ENCODE assay signal across 9 cellular contexts in the genomic region with DNA sequence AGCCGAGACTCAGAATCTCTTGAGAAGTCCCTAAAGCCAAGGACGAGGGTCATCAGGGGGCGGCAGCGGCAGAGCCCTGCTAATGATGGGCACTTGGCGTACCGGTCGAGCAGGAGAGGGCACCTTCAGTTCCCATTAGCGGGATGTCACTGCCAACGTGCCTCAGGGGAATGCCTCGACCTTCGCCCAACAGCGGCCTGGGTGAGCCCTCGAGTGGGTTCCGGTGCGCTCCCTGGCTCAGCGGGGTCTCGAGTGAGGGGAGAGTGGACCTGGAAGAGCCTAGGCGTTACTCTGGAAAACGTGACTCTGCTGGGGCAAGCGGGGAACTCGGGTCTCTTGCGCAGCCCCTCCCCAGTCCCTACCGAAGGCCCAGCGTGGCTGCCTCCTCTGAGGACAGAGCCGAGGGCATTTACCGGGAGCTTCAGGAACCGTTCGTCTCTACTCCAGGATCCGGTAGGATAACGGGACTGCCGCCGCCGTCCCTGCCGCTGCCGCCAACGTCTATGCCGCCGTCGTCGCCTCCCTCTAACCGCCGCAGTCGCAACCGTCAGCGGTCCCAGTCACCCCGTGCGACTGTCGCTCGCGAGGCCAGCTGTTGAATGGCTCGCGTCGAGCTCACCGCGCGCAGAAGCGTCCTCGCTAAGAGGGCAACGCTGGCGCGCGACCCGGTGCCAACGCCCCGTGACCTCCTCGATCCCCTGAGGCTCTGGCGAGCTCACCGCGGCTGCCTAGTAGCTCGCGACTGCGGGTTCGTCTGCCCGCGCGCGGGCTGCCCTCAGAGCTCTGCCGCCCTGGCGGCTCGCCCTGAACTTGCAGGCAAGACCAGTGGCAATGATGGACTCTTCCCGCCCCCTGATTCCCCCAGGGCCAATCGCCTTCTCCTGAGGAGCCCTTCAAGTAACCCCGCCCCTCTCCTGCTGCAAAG. TPM values are rescaled to one million over a fixed set of nuclear protein-coding genes. Genes with fewer than 3 reads are reported as not detected.
DNase-seq lines count a peak whose midpoint lies in the region; ATAC-seq and TF ChIP-seq lines count a peak whose summit lies in the region.
"Had no signal": no experiment of that assay in that cellular context is flagged by ENCODE, and none has a peak within 500 bp of the region (broad histone marks: within the 10 kb centered on the region; RNA-seq: fewer than 3 reads in every experiment).

No MANE protein-coding gene starts in this region.

- H3K4me1 ChIP-seq in HUES6 (ENCODE audit: control insufficient read depth, insufficient read depth, low read length) (no peaks in the 10 kb centered on the region), sigmoid colon (no peaks in the 10 kb centered on the region)

- H3K4me3 ChIP-seq in HUES6 (ENCODE audit: low read depth, low read length) = peak overlapping the region; percentile 56
- H3K4me3 ChIP-seq in sigmoid colon = peak overlapping the region in 3 of 4 donors; percentile 12 to 27 (median 20)

- H3K27ac ChIP-seq in HUES6 (ENCODE audit: low read depth, low read length) (no peak overlapping the region), sigmoid colon (no peak overlapping the region)
- H3K27ac ChIP-seq: neutrophil had no signal

- no peak for TF ChIP-seq CTCF in sigmoid colon (IDR thresholded peaks at IDR 0.05)

- H3K27me3 ChIP-seq in HUES6 (ENCODE audit: control insufficient read depth, insufficient read depth, low read length) = peaks cover 29% of the 10 kb centered on the region
- H3K27me3 ChIP-seq in sigmoid colon = peaks cover 0 to 33% (median 0%) of the 10 kb centered on the region in 3 donors

- intact Hi-C loops in sigmoid colon (cut with DNase I) = no loop called here

- H3K9me3 ChIP-seq in HUES6 (ENCODE audit: control insufficient read depth, insufficient read depth, low read depth, low read length) (no peaks in the 10 kb centered on the region), sigmoid colon (no peaks in the 10 kb centered on the region)
- H3K9me3 ChIP-seq: neutrophil had no signal

- peak; percentile 31 for DNase-seq in activated T-helper 9 cell treated with anti-CD3 and anti-CD28 coated beads, Interleukin-2, amount 50 U/mL, for 16 hours (ENCODE audit: low read depth)
- DNase-seq in foreskin melanocyte (peak; percentile 40), sigmoid colon (peak; percentile 70), DMS 273 (lab: John Stamatoyannopoulos, UW; ENCODE audit: unreplicated experiment) (no peak), RKO (ENCODE audit: low spot score) (no peak), OCI-M2 (lab: John Stamatoyannopoulos, UW; ENCODE audit: unreplicated experiment) (no peak)

- no peak for TF ChIP-seq POLR2A in sigmoid colon (IDR thresholded peaks at IDR 0.05)

- H3K36me3 ChIP-seq in HUES6 (ENCODE audit: control insufficient read depth, insufficient read depth, low read length) (no peaks in the 10 kb centered on the region), sigmoid colon (no peaks in the 10 kb centered on the region)
- H3K36me3 ChIP-seq: neutrophil had no signal

- peak overlapping the region; percentile 16 for H3K9ac ChIP-seq in HUES6 (ENCODE audit: low read length)

- 26 to 35% methylated on average over 83 of the region's 83 CpGs for WGBS in sigmoid colon, 2 donors

- no peak for ATAC-seq in HG02884 (IDR thresholded peaks at IDR 0.05; ENCODE audit: unreplicated experiment)

- TF ChIP-seq EP300 in sigmoid colon (IDR thresholded peaks at IDR 0.05) = no peak

RNA-seq across cellular contexts. Expression of a gene that starts 37.1 kb away (rescaled TPM):
- 100 to 1,000 TPM; 104 to 159 (median 132) TPM for total RNA-seq in sigmoid colon
- polyA plus RNA-seq in sigmoid colon = 10 to 100 TPM; 33.0 to 88.0 (median 39.3) TPM

Comparison
In these comparisons a context has a peak if more than half of its experiments do, and no peak if none do; other contexts are left out.
1. DNase-seq: peak in activated T-helper 9 cell treated with anti-CD3 and anti-CD28 coated beads, Interleukin-2, amount 50 U/mL, for 16 hours (single experiment), foreskin melanocyte (single experiment) and sigmoid colon (single experiment); none in DMS 273 (single experiment), RKO (single experiment) and OCI-M2 (single experiment).